In the genomic region with DNA sequence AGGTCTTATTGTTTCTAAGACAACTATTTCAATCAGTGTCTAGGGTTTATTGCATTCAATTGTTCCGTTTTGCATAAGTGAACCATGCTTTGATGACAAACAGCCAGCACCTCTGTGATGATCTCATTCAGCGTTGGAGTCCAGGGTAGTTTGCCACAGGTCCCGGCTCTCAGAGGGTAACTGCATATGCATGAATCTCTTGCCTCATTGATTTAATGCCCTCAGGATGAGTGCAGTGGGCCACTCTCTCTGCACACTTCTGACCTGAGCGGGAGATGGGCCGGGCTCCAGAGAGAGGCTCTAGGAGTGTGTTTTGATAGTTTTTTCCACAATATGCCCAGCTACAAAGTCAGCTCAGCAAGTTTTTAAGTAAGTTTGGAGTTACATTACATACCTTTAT, we compare ENCODE assay signal across 25 cellular contexts.
DNase-seq lines count a peak whose midpoint lies in the region; TF ChIP-seq lines count a peak whose summit lies in the region.
"Had no signal": no experiment of that assay in that cellular context is flagged by ENCODE, and none has a peak within 500 bp of the region (broad histone marks: within the 10 kb centered on the region; RNA-seq: fewer than 3 reads in every experiment).

No MANE protein-coding gene starts in this region.

- no peak overlapping the region for H3K4me3 ChIP-seq in OCI-LY7 (ENCODE audit: low read depth, low read length, poor library complexity, severe bottlenecking)
- H3K4me3 ChIP-seq: BLaER1 treated with 17β-estradiol and CSF1 and Interleukin-3, amounts not matched to agents 10 nM and 100 nM; GM12878; right lobe of liver; upper lobe of left lung had no signal

- no peaks in the 10 kb centered on the region for H3K79me2 ChIP-seq in OCI-LY7 (ENCODE audit: insufficient read depth, low read depth, low read length)

- no TSS peak for BruUV-seq in OCI-LY7 (replicated peaks; lab: Mats Ljungman, UMichigan)

- TF ChIP-seq CTCF in HFFc6 (IDR thresholded peaks at IDR 0.05) (no peak), glutamatergic neuron (IDR thresholded peaks at IDR 0.05; ENCODE audit: partially characterized antibody, unreplicated experiment) (no peak), OCI-LY7 (conservative IDR thresholded peaks at IDR 0.05; ENCODE audit: low read length) (no peak)

- H3K27me3 Mint-ChIP-seq in HFFc6 (ENCODE audit: insufficient read depth), result no peaks in the 10 kb centered on the region; the same call in 1 of the 2 replicates
- H3K27me3 Mint-ChIP-seq in glutamatergic neuron (ENCODE audit: unreplicated experiment), result peaks cover 6% of the 10 kb centered on the region
- H3K27me3 Mint-ChIP-seq: dendritic cell treated with granulocyte-macrophage colony-stimulating factor and Interleukin-4, amounts not matched to agents 40 ng/mL and 50 ng/mL, for 4 days had no signal

- CTCF ChIA-PET in OCI-LY7 (lab: Charles Lee; ENCODE audit: unreplicated experiment), result no interaction called here

- no peaks in the 10 kb centered on the region for H3K36me3 Mint-ChIP-seq in HFFc6 (ENCODE audit: low read depth)
- no peaks in the 10 kb centered on the region for H3K36me3 Mint-ChIP-seq in glutamatergic neuron (ENCODE audit: unreplicated experiment)
- H3K36me3 Mint-ChIP-seq: activated CD4-positive, alpha-beta memory T cell treated with anti-CD3 and anti-CD28 coated beads for 36 hours; activated naive CD4-positive, alpha-beta T cell treated with anti-CD3 and anti-CD28 coated beads, Interleukin-2, amount 50 U/mL, for 24 hours; T-cell had no signal

- no peaks in the 10 kb centered on the region for H3K9me3 ChIP-seq in OCI-LY7 (ENCODE audit: low read length)
- H3K9me3 ChIP-seq: BLaER1 treated with 17β-estradiol and CSF1 and Interleukin-3, amounts not matched to agents 10 nM and 100 nM; Caco-2; right lobe of liver; upper lobe of left lung had no signal

- no peaks in the 10 kb centered on the region for H3K4me1 ChIP-seq in OCI-LY7 (ENCODE audit: insufficient read depth, low read length, poor library complexity, severe bottlenecking)
- H3K4me1 ChIP-seq: Caco-2, right lobe of liver, upper lobe of left lung had no signal

- DNase-seq in HFFc6 (peak; percentile 6), astrocyte of the hippocampus (ENCODE audit: low read depth, low spot score) (peak; percentile 58), glutamatergic neuron (peak; percentile 25), renal cortical epithelial cell (ENCODE audit: low read depth) (peak; percentile 83), OCI-LY7 (ENCODE audit: low spot score) (no peak), GF-D8 (lab: John Stamatoyannopoulos, UW) (no peak)
- no peak for DNase-seq in activated CD4-positive, alpha-beta T cell treated with anti-CD3 and anti-CD28 coated beads for 1 hour
- DNase-seq: activated CD4-positive, alpha-beta memory T cell treated with anti-CD3 and anti-CD28 coated beads for 36 hours; Caco-2; central memory CD4-positive, alpha-beta T cell; DMS79 treated with DMSO at 0.1 percent for 48 hours; GOT3; NCI-H1417 treated with DMSO at 0.1 percent for 48 hours; NCI-H446; NCI-H82; right lobe of liver; stimulated activated CD4-positive, alpha-beta T cell treated with anti-CD3 and anti-CD28 coated beads, Interleukin-4, amount 100 ng/mL, for 1 hour; T-cell; upper lobe of left lung had no signal

- H3K4me3 Mint-ChIP-seq in HFFc6 (no peak overlapping the region), glutamatergic neuron (ENCODE audit: unreplicated experiment) (no peak overlapping the region)
- H3K4me3 Mint-ChIP-seq: activated CD4-positive, alpha-beta memory T cell treated with anti-CD3 and anti-CD28 coated beads for 36 hours; activated naive CD4-positive, alpha-beta T cell treated with anti-CD3 and anti-CD28 coated beads, Interleukin-2, amount 50 U/mL, for 24 hours; activated T-helper 17 cell treated with anti-CD3 and anti-CD28 coated beads, Interleukin-2, amount 50 U/mL, for 72 hours; dendritic cell treated with granulocyte-macrophage colony-stimulating factor and Interleukin-4, amounts not matched to agents 40 ng/mL and 50 ng/mL, for 4 days; T-cell had no signal

- H3K4me2 ChIP-seq in OCI-LY7 (ENCODE audit: low read length), result no peak overlapping the region
- H3K4me2 ChIP-seq: BLaER1 treated with 17β-estradiol and CSF1 and Interleukin-3, amounts not matched to agents 10 nM and 100 nM had no signal

- H3K9me2 ChIP-seq in OCI-LY7 (ENCODE audit: insufficient read depth, low read length), result no peaks in the 10 kb centered on the region

- H3K4me1 Mint-ChIP-seq in HFFc6 (ENCODE audit: low read depth), result peaks cover 6% of the 10 kb centered on the region
- H3K4me1 Mint-ChIP-seq in glutamatergic neuron (ENCODE audit: low read depth, unreplicated experiment), result peaks cover 11% of the 10 kb centered on the region
- H3K4me1 Mint-ChIP-seq: activated naive CD4-positive, alpha-beta T cell treated with anti-CD3 and anti-CD28 coated beads, Interleukin-2, amount 50 U/mL, for 24 hours; activated T-helper 17 cell treated with anti-CD3 and anti-CD28 coated beads, Interleukin-2, amount 50 U/mL, for 72 hours; T-cell had no signal

- no peaks in the 10 kb centered on the region for H4K20me1 ChIP-seq in OCI-LY7 (ENCODE audit: insufficient read depth, low read length)
- H4K20me1 ChIP-seq: BLaER1 treated with 17β-estradiol and CSF1 and Interleukin-3, amounts not matched to agents 10 nM and 100 nM had no signal

- H3K9me3 Mint-ChIP-seq in HFFc6 (no peaks in the 10 kb centered on the region), glutamatergic neuron (ENCODE audit: unreplicated experiment) (peaks cover under 1% of the 10 kb centered on the region)
- H3K9me3 Mint-ChIP-seq: activated CD4-positive, alpha-beta memory T cell treated with anti-CD3 and anti-CD28 coated beads for 36 hours; activated naive CD4-positive, alpha-beta T cell treated with anti-CD3 and anti-CD28 coated beads, Interleukin-2, amount 50 U/mL, for 24 hours; activated T-helper 17 cell treated with anti-CD3 and anti-CD28 coated beads, Interleukin-2, amount 50 U/mL, for 72 hours; dendritic cell treated with granulocyte-macrophage colony-stimulating factor and Interleukin-4, amounts not matched to agents 40 ng/mL and 50 ng/mL, for 4 days; T-cell had no signal

- intact Hi-C loops in OCI-LY7 (cut with micrococcal nuclease; ENCODE audit: unreplicated experiment), result no loop called here

- POLR2A ChIA-PET in OCI-LY7 (lab: Charles Lee), result no interaction called here

- H3K36me3 ChIP-seq in OCI-LY7 (ENCODE audit: insufficient read depth, low read length), result no peaks in the 10 kb centered on the region
- H3K36me3 ChIP-seq: right lobe of liver, upper lobe of left lung had no signal

- no peak overlapping the region for H3K27ac ChIP-seq in OCI-LY7 (ENCODE audit: low read depth, low read length, poor library complexity, severe bottlenecking)
- H3K27ac ChIP-seq: BLaER1 treated with 17β-estradiol and CSF1 and Interleukin-3, amounts not matched to agents 10 nM and 100 nM; right lobe of liver; RWPE1; upper lobe of left lung had no signal

- no peak overlapping the region for H2AFZ ChIP-seq in OCI-LY7 (ENCODE audit: low read length)

- H3K27ac Mint-ChIP-seq in HFFc6 (no peak overlapping the region), glutamatergic neuron (ENCODE audit: unreplicated experiment) (no peak overlapping the region)
- H3K27ac Mint-ChIP-seq: activated CD4-positive, alpha-beta memory T cell treated with anti-CD3 and anti-CD28 coated beads for 36 hours; activated naive CD4-positive, alpha-beta T cell treated with anti-CD3 and anti-CD28 coated beads, Interleukin-2, amount 50 U/mL, for 24 hours; activated T-helper 17 cell treated with anti-CD3 and anti-CD28 coated beads, Interleukin-2, amount 50 U/mL, for 72 hours; dendritic cell treated with granulocyte-macrophage colony-stimulating factor and Interleukin-4, amounts not matched to agents 40 ng/mL and 50 ng/mL, for 4 days; T-cell had no signal

Comparison
In these comparisons a context has a peak if more than half of its experiments do, and no peak if none do; other contexts are left out.
1. DNase-seq: peak in HFFc6 (single experiment), astrocyte of the hippocampus (single experiment), glutamatergic neuron (single experiment) and renal cortical epithelial cell (single experiment); none in OCI-LY7 (single experiment), activated CD4-positive, alpha-beta T cell treated with anti-CD3 and anti-CD28 coated beads for 1 hour (single experiment) and GF-D8 (single experiment).